In genomic region chr1:155175281-155175926, GRCh38 we compare ENCODE assay signal across 1 cellular context.
TF ChIP-seq lines count a peak whose summit lies in the region.

No MANE protein-coding gene starts in this region.

TF ChIP-seq in HCT116, 20 proteins besides CTCF, POLR2A, EP300 and RAD21:
- TF ChIP-seq ZBTB33 (IDR thresholded peaks at IDR 0.05; ENCODE audit: extremely low read depth, insufficient replicate concordance, low read length), result no peak
- TF ChIP-seq MAX (IDR thresholded peaks at IDR 0.05), result no peak
- no peak for TF ChIP-seq EZH2 (IDR thresholded peaks at IDR 0.05)
